ENCODE assay signal across 18 cellular contexts in genomic region chr1:210123383-210123782, GRCh38.
DNase-seq lines count a peak whose midpoint lies in the region; FAIRE-seq and TF ChIP-seq lines count a peak whose summit lies in the region.
"Had no signal": no experiment of that assay in that cellular context is flagged by ENCODE, and none has a peak within 500 bp of the region (broad histone marks: within the 10 kb centered on the region; RNA-seq: fewer than 3 reads in every experiment).

No MANE protein-coding gene starts in this region.

- H3K4me3 ChIP-seq in foreskin fibroblast (ENCODE audit: low read depth in 1 of 2, low read length in 2 of 2) (no peak overlapping the region), colonic mucosa (no peak overlapping the region)

- TF ChIP-seq CTCF in Calu3 (IDR thresholded peaks at IDR 0.05; ENCODE audit: unreplicated experiment) (no peak), foreskin fibroblast (IDR thresholded peaks at IDR 0.05; ENCODE audit: low read depth, low read length) (no peak), colonic mucosa (IDR thresholded peaks at IDR 0.05) (no peak)

- no peaks in the 10 kb centered on the region for H3K36me3 Mint-ChIP-seq in Calu3 (ENCODE audit: insufficient read depth, unreplicated experiment)
- H3K36me3 Mint-ChIP-seq: CD4-positive, CD25-positive, alpha-beta regulatory T cell had no signal

- H3K27me3 ChIP-seq in colonic mucosa, result no peaks in the 10 kb centered on the region

- no peaks in the 10 kb centered on the region for H3K27me3 Mint-ChIP-seq in Calu3 (ENCODE audit: unreplicated experiment)
- H3K27me3 Mint-ChIP-seq: CD4-positive, CD25-positive, alpha-beta regulatory T cell had no signal

- peaks cover 19% of the 10 kb centered on the region for H3K4me1 Mint-ChIP-seq in Calu3 (ENCODE audit: low read depth, unreplicated experiment)
- H3K4me1 Mint-ChIP-seq: B cell; CD4-positive, CD25-positive, alpha-beta regulatory T cell had no signal

- H3K4me3 Mint-ChIP-seq in Calu3 (ENCODE audit: low read depth, unreplicated experiment), result no peak overlapping the region
- H3K4me3 Mint-ChIP-seq: B cell; CD4-positive, CD25-positive, alpha-beta regulatory T cell had no signal

- H3K36me3 ChIP-seq in colonic mucosa, result no peaks in the 10 kb centered on the region

- H3K27ac ChIP-seq in colonic mucosa, result no peak overlapping the region
- H3K27ac ChIP-seq: KMS-11 had no signal

- CTCF ChIA-PET in Calu3 (lab: Charles Lee), result no interaction called here

- no peaks in the 10 kb centered on the region for H3K9me3 ChIP-seq in colonic mucosa

- H3K9me3 Mint-ChIP-seq in Calu3 (ENCODE audit: low read depth, unreplicated experiment), result no peaks in the 10 kb centered on the region

- intact Hi-C loops in Calu3 (cut with micrococcal nuclease; ENCODE audit: unreplicated experiment) (loop anchor here (10.0 kb wide), 1 partner anchor 259 kb away; no protein-coding TSS in a partner anchor), colonic mucosa (cut with DNase I) (no loop called here)

- no peak for DNase-seq in Calu3
- DNase-seq in EH (ENCODE audit: low read depth), result peak; percentile 23
- peak; percentile 96 for DNase-seq in SK-N-DZ (ENCODE audit: low spot score)
- DNase-seq in foreskin fibroblast, result peak; percentile 14 to 39
- no peak for DNase-seq in H54 (ENCODE audit: insufficient read length, low spot score)
- DNase-seq in colonic mucosa, result no peak
- DNase-seq in activated naive CD4-positive, alpha-beta T cell (lab: John Stamatoyannopoulos, UW), result no peak
- DNase-seq: CD4-positive, CD25-positive, alpha-beta regulatory T cell; GF-D8; GOT3; NCI-H1092; NCI-H146; NCI-H2081; NCI-H526 treated with DMSO at 0.1 percent for 48 hours; PC-3 had no signal

- TF ChIP-seq POLR2A in H54 (IDR thresholded peaks at IDR 0.05; ENCODE audit: low read depth, low read length), result no peak

- FAIRE-seq in H54 (lab: Jason Lieb, UNC), result no peak
- FAIRE-seq: GM12891 had no signal

- no peak overlapping the region for H3K9ac ChIP-seq in colonic mucosa (ENCODE audit: low read depth in 2 of 2, low read length in 2 of 2)
- H3K9ac ChIP-seq: KMS-11 had no signal

- BruUV-seq in Calu3 (replicated peaks; lab: Mats Ljungman, UMichigan), result no TSS peak

- H3K4me1 ChIP-seq in colonic mucosa, result no peaks in the 10 kb centered on the region

- H3K27ac Mint-ChIP-seq in Calu3 (ENCODE audit: unreplicated experiment), result peak overlapping the region; percentile 33
- H3K27ac Mint-ChIP-seq: B cell; CD4-positive, CD25-positive, alpha-beta regulatory T cell had no signal

Comparison
In these comparisons a context has a peak if more than half of its experiments do, and no peak if none do; other contexts are left out.
1. DNase-seq: peak in EH (single experiment), SK-N-DZ (single experiment) and foreskin fibroblast (2 of 2); none in Calu3 (single experiment), H54 (single experiment), colonic mucosa (single experiment) and activated naive CD4-positive, alpha-beta T cell (0 of 4).